Comparison of ENCODE assay signal across 28 cellular contexts in the genomic region with DNA sequence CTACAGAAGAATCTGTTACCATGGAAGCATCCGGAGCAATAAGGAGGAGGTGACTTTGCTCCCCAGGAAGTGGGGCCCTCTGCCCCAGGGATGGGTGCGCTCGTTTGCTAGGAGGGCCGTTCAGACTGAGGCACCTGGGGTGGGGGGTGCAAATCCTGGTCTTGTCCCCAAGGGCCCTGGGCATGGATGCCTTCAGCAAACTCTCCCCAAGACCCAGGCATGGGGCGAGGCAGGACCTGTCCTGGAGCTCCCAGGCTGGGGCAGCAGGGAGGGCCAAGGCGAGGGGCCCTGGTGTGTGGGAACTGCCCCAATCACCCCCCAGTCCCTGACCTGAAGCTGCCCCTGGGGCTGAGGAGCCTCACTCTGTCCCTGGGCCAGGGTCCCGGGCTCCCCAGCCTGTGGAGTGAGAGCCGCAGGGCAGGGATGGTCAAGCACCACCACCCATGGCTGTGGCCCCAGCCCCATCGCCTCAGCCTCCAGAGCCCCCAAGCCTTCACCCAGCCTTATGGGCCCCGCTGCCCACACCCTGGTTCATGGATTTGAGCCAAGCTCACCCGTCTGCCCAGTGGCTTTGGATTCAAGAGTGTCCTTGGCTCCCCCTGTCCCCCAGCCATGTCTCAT.
"Had no signal": no experiment of that assay in that cellular context is flagged by ENCODE, and none has a peak within 500 bp of the region (broad histone marks: within the 10 kb centered on the region; RNA-seq: fewer than 3 reads in every experiment).

No MANE protein-coding gene starts in this region.

- H3K4me3 Mint-ChIP-seq: dendritic cell treated with granulocyte-macrophage colony-stimulating factor and Interleukin-4, amounts not matched to agents 40 ng/mL and 50 ng/mL, for 4 days; effector memory CD8-positive, alpha-beta T cell; endodermal cell had no signal

- H3K9me3 ChIP-seq: colonic mucosa, esophagus squamous epithelium, gastrocnemius medialis, heart right ventricle, left lung, lower lobe of right lung had no signal

- ATAC-seq: effector memory CD8-positive, alpha-beta T cell; esophagus mucosa; gastrocnemius medialis; left cardiac atrium; left lung; left ventricle myocardium superior; lower lobe of right lung had no signal

- H3K36me3 ChIP-seq: colonic mucosa, esophagus squamous epithelium, gastrocnemius medialis, heart right ventricle, left lung, lower lobe of right lung had no signal

- H3K27ac ChIP-seq: colonic mucosa, epithelial cell of prostate, esophagus squamous epithelium, gastrocnemius medialis, heart right ventricle, left lung, lower lobe of right lung had no signal

- H3K4me1 ChIP-seq: colonic mucosa, esophagus squamous epithelium, gastrocnemius medialis, heart right ventricle, left lung, lower lobe of right lung had no signal

- H3K27ac Mint-ChIP-seq: dendritic cell treated with granulocyte-macrophage colony-stimulating factor and Interleukin-4, amounts not matched to agents 40 ng/mL and 50 ng/mL, for 4 days; effector memory CD8-positive, alpha-beta T cell; endodermal cell had no signal

- FAIRE-seq: endometrium, islet of Langerhans, keratinocyte had no signal

- H3K9me3 Mint-ChIP-seq: dendritic cell treated with granulocyte-macrophage colony-stimulating factor and Interleukin-4, amounts not matched to agents 40 ng/mL and 50 ng/mL, for 4 days; effector memory CD8-positive, alpha-beta T cell had no signal

- H3K27me3 Mint-ChIP-seq: dendritic cell treated with granulocyte-macrophage colony-stimulating factor and Interleukin-4, amounts not matched to agents 40 ng/mL and 50 ng/mL, for 4 days; effector memory CD8-positive, alpha-beta T cell had no signal

- H3K4me3 ChIP-seq: colonic mucosa, esophagus squamous epithelium, gastrocnemius medialis, heart right ventricle, left lung, lower lobe of right lung had no signal

- DNase-seq: cerebellar nuclear complex; colonic mucosa; cortex of kidney; effector CD8-positive, alpha-beta T cell; effector memory CD8-positive, alpha-beta T cell; endodermal cell; erythroblast; esophagus squamous epithelium; foreskin fibroblast; foreskin melanocyte; gastrocnemius medialis; glutamatergic neuron; head of caudate nucleus; heart right ventricle; hippocampal formation; kidney glomerular epithelial cell; left cardiac atrium; left lung; left ventricle myocardium superior; lower lobe of right lung; mesenchymal stem cell; midbrain had no signal
